ENCODE assay signal across 15 cellular contexts in genomic region chr3:110180733-110181132, GRCh38.
DNase-seq lines count a peak whose midpoint lies in the region; ATAC-seq and TF ChIP-seq lines count a peak whose summit lies in the region.
"Had no signal": no experiment of that assay in that cellular context is flagged by ENCODE, and none has a peak within 500 bp of the region (broad histone marks: within the 10 kb centered on the region; RNA-seq: fewer than 3 reads in every experiment).

No MANE protein-coding gene starts in this region.

- no peak for TF ChIP-seq POLR2A in ovary (IDR thresholded peaks at IDR 0.05)

- H3K27me3 Mint-ChIP-seq in activated CD8-positive, alpha-beta T cell treated with anti-CD3 and anti-CD28 coated beads, Interleukin-2, amount 10 ng/mL, durations not matched to agents 7 days and 5 days (ENCODE audit: low read depth) = no peaks in the 10 kb centered on the region
- H3K27me3 Mint-ChIP-seq in Caco-2 (ENCODE audit: insufficient read depth, unreplicated experiment) = no peaks in the 10 kb centered on the region

- H3K4me1 ChIP-seq in ovary (ENCODE audit: insufficient read depth) = no peaks in the 10 kb centered on the region
- no peaks in the 10 kb centered on the region for H3K4me1 ChIP-seq in Caco-2
- H3K4me1 ChIP-seq: upper lobe of right lung had no signal

- POLR2A ChIA-PET in activated CD8-positive, alpha-beta T cell treated with anti-CD3 and anti-CD28 coated beads, Interleukin-2, amount 10 ng/mL, durations not matched to agents 7 days and 5 days (lab: Charles Lee) = no interaction called here
- POLR2A ChIA-PET in Caco-2 (lab: Charles Lee) = no interaction called here

- DNase-seq in AG09319 (ENCODE audit: extremely low read depth, low read depth) (peak; percentile 11), MG63 (peak; percentile 61), fibroblast of villous mesenchyme (ENCODE audit: low read depth) (peak; percentile 40), ovary (peak; percentile 34 to 59 (median 41)), Caco-2 (no peak), GM10266 (ENCODE audit: extremely low spot score) (no peak)
- DNase-seq in activated CD8-positive, alpha-beta T cell treated with anti-CD3 and anti-CD28 coated beads, Interleukin-2, amount 10 ng/mL, durations not matched to agents 7 days and 5 days = no peak
- DNase-seq: activated effector memory CD4-positive, alpha-beta T cell treated with Interleukin-2 at 50 U/mL for 16 hours; cerebellar nuclear complex; DMS79 treated with DMSO at 0.1 percent for 48 hours; Kasumi-1; kidney; upper lobe of right lung had no signal

- no TSS peak for BruUV-seq in Caco-2 (replicated peaks; lab: Mats Ljungman, UMichigan)

- no peak for ATAC-seq in activated CD8-positive, alpha-beta T cell treated with anti-CD3 and anti-CD28 coated beads, Interleukin-2, amount 10 ng/mL, durations not matched to agents 7 days and 5 days
- no peak for ATAC-seq in HG02885 (IDR thresholded peaks at IDR 0.05; ENCODE audit: poor library complexity, unreplicated experiment)
- ATAC-seq: upper lobe of right lung had no signal

- H3K9me3 ChIP-seq in MG63 (no peaks in the 10 kb centered on the region), ovary (no peaks in the 10 kb centered on the region), Caco-2 (no peaks in the 10 kb centered on the region)
- H3K9me3 ChIP-seq: upper lobe of right lung had no signal

- peak overlapping the region in 1 of 2 donors; percentile 45 for H3K27ac ChIP-seq in ovary
- H3K27ac ChIP-seq: upper lobe of right lung had no signal

- no peaks in the 10 kb centered on the region for H3K36me3 Mint-ChIP-seq in activated CD8-positive, alpha-beta T cell treated with anti-CD3 and anti-CD28 coated beads, Interleukin-2, amount 10 ng/mL, durations not matched to agents 7 days and 5 days (ENCODE audit: low read depth)
- no peaks in the 10 kb centered on the region for H3K36me3 Mint-ChIP-seq in Caco-2 (ENCODE audit: insufficient read depth, unreplicated experiment)

- intact Hi-C loops in ovary (cut with DNase I) = no loop called here
- intact Hi-C loops in Caco-2 (cut with micrococcal nuclease; ENCODE audit: unreplicated experiment) = no loop called here

- H3K27me3 ChIP-seq in MG63 = no peaks in the 10 kb centered on the region
- H3K27me3 ChIP-seq in ovary = no peaks in the 10 kb centered on the region
- H3K27me3 ChIP-seq in Caco-2 (replicated peaks; ENCODE audit: control insufficient read depth, insufficient read depth, low read length) = no peaks in the 10 kb centered on the region
- H3K27me3 ChIP-seq: upper lobe of right lung had no signal

- TF ChIP-seq CTCF in AG09319 (IDR thresholded peaks at IDR 0.05; ENCODE audit: low read depth, low read length) (peak; percentile 23), fibroblast of villous mesenchyme (IDR thresholded peaks at IDR 0.05; ENCODE audit: insufficient read depth, low read depth, low read length) (peak; percentile 18), ovary (IDR thresholded peaks at IDR 0.05) (no peak), Caco-2 (IDR thresholded peaks at IDR 0.05; ENCODE audit: insufficient read depth in 1 of 2, low read depth in 1 of 2, low read length in 1 of 2, severe bottlenecking in 1 of 2, unreplicated experiment in 1 of 2) (no peak), GM10266 (IDR thresholded peaks at IDR 0.05; ENCODE audit: control insufficient read depth, insufficient read depth, low read depth, missing control alignments) (no peak)

- H3K36me3 ChIP-seq in MG63 (no peaks in the 10 kb centered on the region), ovary (no peaks in the 10 kb centered on the region), Caco-2 (ENCODE audit: control insufficient read depth, insufficient read depth, low read length) (no peaks in the 10 kb centered on the region)
- H3K36me3 ChIP-seq: upper lobe of right lung had no signal

- no peaks in the 10 kb centered on the region for H3K9me3 Mint-ChIP-seq in activated CD8-positive, alpha-beta T cell treated with anti-CD3 and anti-CD28 coated beads, Interleukin-2, amount 10 ng/mL, durations not matched to agents 7 days and 5 days (ENCODE audit: insufficient read depth)
- no peaks in the 10 kb centered on the region for H3K9me3 Mint-ChIP-seq in Caco-2 (ENCODE audit: unreplicated experiment)
- H3K9me3 Mint-ChIP-seq: neural crest cell had no signal

- CTCF ChIA-PET in activated CD8-positive, alpha-beta T cell treated with anti-CD3 and anti-CD28 coated beads, Interleukin-2, amount 10 ng/mL, durations not matched to agents 7 days and 5 days (lab: Charles Lee) = no interaction called here
- CTCF ChIA-PET in Caco-2 (lab: Charles Lee) = no interaction called here

- no peak overlapping the region for H3K4me3 ChIP-seq in MG63
- no peak overlapping the region for H3K4me3 ChIP-seq in fibroblast of villous mesenchyme (ENCODE audit: low read depth, low read length)
- no peak overlapping the region for H3K4me3 ChIP-seq in ovary
- H3K4me3 ChIP-seq in Caco-2 (ENCODE audit: low read depth, low read length) = no peak overlapping the region
- H3K4me3 ChIP-seq: upper lobe of right lung had no signal

- H3K27ac Mint-ChIP-seq in activated CD8-positive, alpha-beta T cell treated with anti-CD3 and anti-CD28 coated beads, Interleukin-2, amount 10 ng/mL, durations not matched to agents 7 days and 5 days = no peak overlapping the region
- H3K27ac Mint-ChIP-seq in Caco-2 (ENCODE audit: unreplicated experiment) = no peak overlapping the region

- no peaks in the 10 kb centered on the region for H3K4me1 Mint-ChIP-seq in activated CD8-positive, alpha-beta T cell treated with anti-CD3 and anti-CD28 coated beads, Interleukin-2, amount 10 ng/mL, durations not matched to agents 7 days and 5 days (ENCODE audit: low read depth)
- H3K4me1 Mint-ChIP-seq in Caco-2 (ENCODE audit: low read depth, unreplicated experiment) = no peaks in the 10 kb centered on the region

- TF ChIP-seq EP300 in ovary (IDR thresholded peaks at IDR 0.05) = no peak

- 4 to 8% (median 8%) methylated on average over 4 of the region's 4 CpGs for WGBS in ovary, 3 donors

- no peak overlapping the region for H3K4me3 Mint-ChIP-seq in activated CD8-positive, alpha-beta T cell treated with anti-CD3 and anti-CD28 coated beads, Interleukin-2, amount 10 ng/mL, durations not matched to agents 7 days and 5 days
- no peak overlapping the region for H3K4me3 Mint-ChIP-seq in Caco-2 (ENCODE audit: unreplicated experiment)
- H3K4me3 Mint-ChIP-seq: neural crest cell had no signal

Comparison
In these comparisons a context has a peak if more than half of its experiments do, and no peak if none do; other contexts are left out.
1. DNase-seq: peak in AG09319 (single experiment), MG63 (single experiment), fibroblast of villous mesenchyme (single experiment) and ovary (5 of 5); none in activated CD8-positive, alpha-beta T cell treated with anti-CD3 and anti-CD28 coated beads, Interleukin-2, amount 10 ng/mL, durations not matched to agents 7 days and 5 days (single experiment), Caco-2 (0 of 2) and GM10266 (single experiment).
2. CTCF ChIP-seq: peak in AG09319 (single experiment) and fibroblast of villous mesenchyme (single experiment); none in ovary (0 of 3), Caco-2 (0 of 2) and GM10266 (single experiment).